In the genomic region with DNA sequence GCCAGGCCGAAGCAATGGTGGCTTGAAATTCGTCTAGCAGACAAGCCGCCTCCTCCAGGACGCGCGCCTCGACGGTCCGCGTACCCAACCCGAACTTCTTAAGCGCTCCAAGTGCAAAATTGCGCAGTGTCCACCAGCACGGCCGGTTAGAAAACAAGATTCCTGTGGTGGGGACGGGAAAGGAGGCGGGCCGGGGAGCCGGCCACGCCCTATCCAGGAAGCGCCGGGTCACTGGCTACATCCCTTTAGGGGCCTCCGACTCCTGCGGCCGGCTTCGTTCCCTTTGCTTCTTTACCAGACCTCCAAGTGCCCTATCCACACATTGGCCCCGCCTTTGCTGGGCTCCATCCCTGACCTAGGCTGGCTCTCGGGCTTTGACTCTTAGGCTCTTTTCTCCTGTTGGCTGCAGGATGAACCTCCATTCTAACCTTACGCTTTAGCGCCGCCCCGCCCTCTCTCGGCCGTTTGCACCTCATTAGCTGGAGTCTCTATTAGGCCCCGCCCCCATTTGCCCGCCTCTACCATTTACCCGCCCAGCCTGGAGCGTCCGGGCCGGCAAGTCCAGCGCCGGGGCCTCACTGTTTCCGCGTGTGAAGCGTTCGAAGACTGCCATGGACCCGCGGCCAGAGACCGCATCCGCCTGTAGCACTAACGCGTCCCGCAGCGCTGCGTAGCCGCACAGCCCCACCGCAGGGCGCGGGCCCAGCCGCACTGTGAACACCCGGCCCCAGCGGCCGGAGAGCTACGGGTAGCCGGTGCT, we compare ENCODE assay signal across 8 cellular contexts. TPM values are rescaled to one million over a fixed set of nuclear protein-coding genes. Genes with fewer than 3 reads are reported as not detected.
DNase-seq lines count a peak whose midpoint lies in the region; ATAC-seq and TF ChIP-seq lines count a peak whose summit lies in the region.
"Not testable (repeated sequence)": the region's sequence is repeated elsewhere in the genome, so short reads cannot be mapped to it uniquely, and the experiment has no call there.

No MANE protein-coding gene starts in this region.

- peak; percentile 8 for TF ChIP-seq POLR2A in GM19193 (IDR thresholded peaks at IDR 0.05; ENCODE audit: extremely low read depth, insufficient read depth, insufficient read length)

- H3K9me3 ChIP-seq in Panc1 (ENCODE audit: control insufficient read depth, insufficient read depth, low read depth, low read length) = not testable (repeated sequence)

- not testable (repeated sequence) for H3K27me3 Mint-ChIP-seq in activated T-cell treated with anti-CD3 and anti-CD28 coated beads, Interleukin-2, amount 50 U/mL, for 72 hours (ENCODE audit: low read depth); effector memory CD8-positive, alpha-beta T cell

- intact Hi-C loops in Panc1 (cut with micrococcal nuclease; ENCODE audit: unreplicated experiment) = not testable (repeated sequence)

- peak overlapping the region; percentile 91 to 94 for H3K4me3 Mint-ChIP-seq in activated T-cell treated with anti-CD3 and anti-CD28 coated beads, Interleukin-2, amount 50 U/mL, for 72 hours
- H3K4me3 Mint-ChIP-seq in effector memory CD8-positive, alpha-beta T cell = peak overlapping the region; percentile 89 to 90

- TF ChIP-seq CTCF in AG10803 (conservative IDR thresholded peaks at IDR 0.05; ENCODE audit: low read length) = 0 out of 2 replicates have a peak, but pooled peaks have one; percentile 13
- not testable (repeated sequence) for TF ChIP-seq CTCF in Panc1 (IDR thresholded peaks at IDR 0.05); kidney epithelial cell (IDR thresholded peaks at IDR 0.05; ENCODE audit: insufficient read depth, low read length, poor library complexity, severe bottlenecking)

- H3K27me3 ChIP-seq in Panc1 (ENCODE audit: control insufficient read depth, insufficient read depth, low read length) = not testable (repeated sequence)
- H3K27me3 ChIP-seq in kidney epithelial cell (ENCODE audit: control insufficient read depth, insufficient read depth, low read length) = peaks cover 16% of the 10 kb centered on the region

- peaks cover 16% of the 10 kb centered on the region for H3K4me1 ChIP-seq in Panc1 (ENCODE audit: control insufficient read depth, insufficient read depth, low read length)

- H3K9me3 Mint-ChIP-seq in activated T-cell treated with anti-CD3 and anti-CD28 coated beads, Interleukin-2, amount 50 U/mL, for 72 hours; effector memory CD8-positive, alpha-beta T cell: not testable (repeated sequence)

- CTCF ChIA-PET in Panc1 (lab: Charles Lee) = not testable (repeated sequence)

- peak overlapping the region; percentile 77 for H3K27ac ChIP-seq in Panc1 (ENCODE audit: low read length)

- peak overlapping the region; percentile 73 for H3K27ac Mint-ChIP-seq in activated T-cell treated with anti-CD3 and anti-CD28 coated beads, Interleukin-2, amount 50 U/mL, for 72 hours
- peak overlapping the region; percentile 69 to 100 for H3K27ac Mint-ChIP-seq in effector memory CD8-positive, alpha-beta T cell

- in situ Hi-C loops in Panc1 (cut with HindIII; ENCODE audit: low pct_unique_long_range_greater_than_20kb, low sequenced_read_pairs) = not testable (repeated sequence)

- not testable (repeated sequence) for H3K36me3 Mint-ChIP-seq in activated T-cell treated with anti-CD3 and anti-CD28 coated beads, Interleukin-2, amount 50 U/mL, for 72 hours (ENCODE audit: insufficient read depth in 2 of 2)
- peaks cover 62% of the 10 kb centered on the region for H3K36me3 Mint-ChIP-seq in effector memory CD8-positive, alpha-beta T cell (ENCODE audit: insufficient read depth)

- BruUV-seq in Panc1 (replicated peaks; lab: Mats Ljungman, UMichigan) = not testable (repeated sequence)

- ATAC-seq in HG03439 (IDR thresholded peaks at IDR 0.05; ENCODE audit: unreplicated experiment) (peak; percentile 53), Panc1 (peak; percentile 86)
- peak; percentile 79 to 82 for ATAC-seq in activated T-cell treated with anti-CD3 and anti-CD28 coated beads, Interleukin-2, amount 50 U/mL, for 72 hours (replicated peaks in 1 of 2)
- ATAC-seq in effector memory CD8-positive, alpha-beta T cell (replicated peaks) = peak; percentile 61

- DNase-seq in AG10803 (ENCODE audit: low read depth) = peak; percentile 82
- not testable (repeated sequence) for DNase-seq in Panc1 (ENCODE audit: low read depth, low spot score); kidney epithelial cell (ENCODE audit: low read depth)
- peak; percentile 66 for DNase-seq in activated T-cell treated with anti-CD3 and anti-CD28 coated beads, Interleukin-2, amount 50 U/mL, for 72 hours
- peak in 2 of 3 experiments; percentile 39 to 40 for DNase-seq in effector memory CD8-positive, alpha-beta T cell
- DNase-seq in retina = peak; percentile 92

- H3K4me3 ChIP-seq in AG10803 (ENCODE audit: low read length) = peak overlapping the region; percentile 56
- H3K4me3 ChIP-seq in Panc1 (ENCODE audit: low read depth in 2 of 2, low read length in 2 of 2) = peak overlapping the region; percentile 27 to 41
- peak overlapping the region; percentile 40 for H3K4me3 ChIP-seq in kidney epithelial cell (ENCODE audit: low read depth, low read length)

- POLR2A ChIA-PET in Panc1 (lab: Charles Lee) = not testable (repeated sequence)

- not testable (repeated sequence) for H3K36me3 ChIP-seq in Panc1 (ENCODE audit: control insufficient read depth, insufficient read depth, low read length); kidney epithelial cell (ENCODE audit: control insufficient read depth, insufficient read depth, low read length)

- peaks cover 52% of the 10 kb centered on the region for H3K4me1 Mint-ChIP-seq in activated T-cell treated with anti-CD3 and anti-CD28 coated beads, Interleukin-2, amount 50 U/mL, for 72 hours (ENCODE audit: low read depth)
- H3K4me1 Mint-ChIP-seq in effector memory CD8-positive, alpha-beta T cell (ENCODE audit: low read depth in 2 of 2) = peaks cover 54 to 58% of the 10 kb centered on the region in 2 donors

RNA-seq across cellular contexts. Expression of a gene that starts 11.8 kb away (rescaled TPM):
- 115 TPM for total RNA-seq in Panc1 (2021; ENCODE audit: unreplicated experiment)
- polyA plus RNA-seq in Panc1 (2012; ENCODE audit: insufficient read length) = 127 TPM
- 10 to 100 TPM; 90.5 to 91.8 TPM for total RNA-seq in activated T-cell treated with anti-CD3 and anti-CD28 coated beads, Interleukin-2, amount 50 U/mL, for 72 hours
- total RNA-seq in kidney epithelial cell = 99.9 and 102 TPM in 2 replicates

RNA-seq across cellular contexts. Expression of a gene that starts 32.8 kb away (rescaled TPM):
- total RNA-seq in Panc1 (2021; ENCODE audit: unreplicated experiment) = 24.8 TPM
- 39.6 TPM for polyA plus RNA-seq in Panc1 (2012; ENCODE audit: insufficient read length)
- 10 to 100 TPM; 44.4 to 45.7 TPM for total RNA-seq in activated T-cell treated with anti-CD3 and anti-CD28 coated beads, Interleukin-2, amount 50 U/mL, for 72 hours
- 23.0 and 35.3 TPM in 2 replicates for total RNA-seq in kidney epithelial cell

RNA-seq across cellular contexts. Expression of a gene that starts 35.5 kb away (rescaled TPM):
- total RNA-seq in Panc1 (2021; ENCODE audit: unreplicated experiment) = 2.2 TPM
- 1.4 TPM for polyA plus RNA-seq in Panc1 (2012; ENCODE audit: insufficient read length)
- total RNA-seq in activated T-cell treated with anti-CD3 and anti-CD28 coated beads, Interleukin-2, amount 50 U/mL, for 72 hours = 1 to 10 TPM in 1 of 2 donors, under 1 TPM in 1; 0.97 to 1.1 TPM
- not detected in 2 replicates for total RNA-seq in kidney epithelial cell

RNA-seq across cellular contexts. Expression of a gene that starts 39.4 kb away (rescaled TPM):
- total RNA-seq in Panc1 (2021; ENCODE audit: unreplicated experiment) (0.41 TPM), kidney epithelial cell (not detected in 2 replicates)
- polyA plus RNA-seq in Panc1 (2012; ENCODE audit: insufficient read length) = not detected
- not detected for total RNA-seq in activated T-cell treated with anti-CD3 and anti-CD28 coated beads, Interleukin-2, amount 50 U/mL, for 72 hours

RNA-seq across cellular contexts. Expression of a gene that starts 59.8 kb away (rescaled TPM):
- 104 TPM for total RNA-seq in Panc1 (2021; ENCODE audit: unreplicated experiment)
- polyA plus RNA-seq in Panc1 (2012; ENCODE audit: insufficient read length) = 96.6 TPM
- 100 to 1,000 TPM; 201 to 290 TPM for total RNA-seq in activated T-cell treated with anti-CD3 and anti-CD28 coated beads, Interleukin-2, amount 50 U/mL, for 72 hours
- total RNA-seq in kidney epithelial cell = 84.4 and 110 TPM in 2 replicates
